ENCODE assay signal across 19 cellular contexts in the genomic region with DNA sequence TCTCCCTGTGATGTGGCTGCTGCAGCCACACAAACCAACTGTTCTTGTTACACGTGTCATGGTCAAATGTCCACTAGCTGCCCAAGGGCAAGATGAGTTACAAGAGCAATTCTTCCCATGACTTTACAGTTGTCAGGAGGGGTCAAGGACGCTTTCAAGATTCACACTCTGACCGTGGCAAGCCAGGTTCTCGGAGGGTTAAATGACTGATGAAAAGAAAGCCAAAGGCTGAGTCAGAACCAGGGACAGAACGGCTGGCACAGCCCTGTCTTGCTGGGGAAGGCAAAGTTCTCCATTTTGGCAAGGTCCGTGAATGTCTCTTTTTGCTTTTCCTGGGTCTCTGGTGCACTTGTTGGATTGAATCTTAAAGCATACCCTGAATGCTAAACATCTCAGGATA.
"Had no signal": no experiment of that assay in that cellular context is flagged by ENCODE, and none has a peak within 500 bp of the region (broad histone marks: within the 10 kb centered on the region; RNA-seq: fewer than 3 reads in every experiment).

No MANE protein-coding gene starts in this region.

- H3K4me3 Mint-ChIP-seq: activated CD8-positive, alpha-beta memory T cell treated with anti-CD3 and anti-CD28 coated beads, Interleukin-2, amount 10 ng/mL, durations not matched to agents 7 days and 5 days; memory B cell; nephron had no signal

- ATAC-seq: activated CD8-positive, alpha-beta memory T cell treated with anti-CD3 and anti-CD28 coated beads, Interleukin-2, amount 10 ng/mL, durations not matched to agents 7 days and 5 days; activated T-cell treated with anti-CD3 and anti-CD28 coated beads, Interleukin-2, amount 50 U/mL, for 4 hours; left lung; mucosa of descending colon; right cardiac atrium; upper lobe of right lung had no signal

- H3K79me2 ChIP-seq: hepatocyte had no signal

- DNase-seq: activated CD4-positive, alpha-beta T cell treated with anti-CD3 and anti-CD28 coated beads, Interleukin-2, amount 50 U/mL, for 4 hours; activated CD4-positive, CD25-positive, alpha-beta regulatory T cell; activated CD8-positive, alpha-beta memory T cell treated with anti-CD3 and anti-CD28 coated beads, Interleukin-2, amount 10 ng/mL, durations not matched to agents 7 days and 5 days; activated effector memory CD4-positive, alpha-beta T cell treated with anti-CD3 and anti-CD28 coated beads, Interleukin-2, amount 50 U/mL, for 16 hours; activated T-cell treated with anti-CD3 and anti-CD28 coated beads, Interleukin-2, amount 50 U/mL, for 4 hours; colonic mucosa; left lung; mucosa of descending colon; right cardiac atrium; small intestine; upper lobe of right lung had no signal

- H3K36me3 Mint-ChIP-seq: activated CD8-positive, alpha-beta memory T cell treated with anti-CD3 and anti-CD28 coated beads, Interleukin-2, amount 10 ng/mL, durations not matched to agents 7 days and 5 days; memory B cell had no signal

- H3K36me3 ChIP-seq: colonic mucosa, esophagus muscularis mucosa, left lung, prostate gland, SJSA1, thoracic aorta, upper lobe of right lung had no signal

- H3K27ac Mint-ChIP-seq: memory B cell; nephron; T-helper 2 cell treated with Interferon-gamma antibody and Interleukin-4, amounts not matched to agents 5 μg/mL and 100 μg/mL, for 36 hours had no signal

- H3K27ac ChIP-seq: colonic mucosa, esophagus muscularis mucosa, hepatocyte, left lung, prostate gland, SJSA1, thoracic aorta, upper lobe of right lung had no signal

- H2AFZ ChIP-seq: hepatocyte had no signal

- H3K4me3 ChIP-seq: colonic mucosa, esophagus muscularis mucosa, hepatocyte, left lung, mucosa of descending colon, prostate gland, SJSA1, thoracic aorta, upper lobe of right lung had no signal

- H3K27me3 ChIP-seq: colonic mucosa, esophagus muscularis mucosa, hepatocyte, left lung, SJSA1, upper lobe of right lung had no signal

- H3K4me1 ChIP-seq: colonic mucosa, left lung, prostate gland had no signal

- H3K4me2 ChIP-seq: hepatocyte had no signal

- H3K9me3 Mint-ChIP-seq: activated T-cell treated with anti-CD3 and anti-CD28 coated beads, Interleukin-2, amount 50 U/mL, for 4 hours; memory B cell; T-helper 2 cell treated with Interferon-gamma antibody and Interleukin-4, amounts not matched to agents 5 μg/mL and 100 μg/mL, for 36 hours had no signal

- H3K9me3 ChIP-seq: colonic mucosa, esophagus muscularis mucosa, left lung, mucosa of descending colon, prostate gland, SJSA1, thoracic aorta, upper lobe of right lung had no signal
